In the genomic region with DNA sequence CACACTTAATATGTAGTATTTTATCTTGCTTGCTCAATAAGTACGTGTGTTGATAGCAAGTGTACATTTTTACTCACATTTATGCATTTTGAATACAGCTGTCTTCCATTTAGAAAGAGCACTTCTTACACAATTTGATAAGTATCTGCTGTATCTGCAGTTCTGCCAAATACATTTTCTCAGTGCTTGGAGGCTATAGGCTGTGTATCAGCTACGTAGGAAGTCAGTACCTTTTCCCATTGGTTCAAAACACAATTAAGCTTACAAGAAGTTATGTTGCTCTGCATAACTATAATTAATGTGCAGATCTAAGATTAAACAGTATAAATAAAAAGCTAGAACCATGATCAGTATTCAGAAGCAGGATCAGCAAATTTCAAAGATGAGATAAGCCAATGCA, we compare ENCODE assay signal across 29 cellular contexts.
"Had no signal": no experiment of that assay in that cellular context is flagged by ENCODE, and none has a peak within 500 bp of the region (broad histone marks: within the 10 kb centered on the region; RNA-seq: fewer than 3 reads in every experiment).

No MANE protein-coding gene starts in this region.

- H3K27ac ChIP-seq: colonic mucosa, coronary artery, dorsolateral prefrontal cortex, epithelial cell of prostate, esophagus muscularis mucosa, esophagus squamous epithelium, foreskin keratinocyte, gastrocnemius medialis, gastroesophageal sphincter, heart left ventricle, heart right ventricle had no signal

- H3K9me3 ChIP-seq: colonic mucosa, esophagus muscularis mucosa, esophagus squamous epithelium, gastrocnemius medialis, gastroesophageal sphincter, heart left ventricle had no signal

- H3K27ac Mint-ChIP-seq: dendritic cell treated with granulocyte-macrophage colony-stimulating factor and Interleukin-4, amounts not matched to agents 40 ng/mL and 50 ng/mL, for 4 days; effector memory CD8-positive, alpha-beta T cell; endodermal cell had no signal

- H3K4me3 ChIP-seq: colonic mucosa, coronary artery, dorsolateral prefrontal cortex, esophagus muscularis mucosa, esophagus squamous epithelium, gastrocnemius medialis, gastroesophageal sphincter, heart left ventricle, heart right ventricle had no signal

- H3K36me3 ChIP-seq: colonic mucosa, esophagus muscularis mucosa, esophagus squamous epithelium, gastrocnemius medialis, gastroesophageal sphincter, heart left ventricle, heart right ventricle had no signal

- ATAC-seq: effector memory CD8-positive, alpha-beta T cell; esophagus mucosa; foreskin keratinocyte; gastrocnemius medialis; gastroesophageal sphincter; heart left ventricle; heart right ventricle had no signal

- H3K4me1 Mint-ChIP-seq: endodermal cell had no signal

- H3K4me1 ChIP-seq: colonic mucosa, esophagus squamous epithelium, foreskin keratinocyte, gastrocnemius medialis, gastroesophageal sphincter, heart left ventricle, heart right ventricle had no signal

- FAIRE-seq: colon, endometrium, endothelial cell of umbilical vein, frontal cortex had no signal

- DNase-seq: colonic mucosa; cortex of kidney; dermis blood vessel endothelial cell; dorsolateral prefrontal cortex; effector CD4-positive, alpha-beta T cell; effector CD8-positive, alpha-beta T cell; effector memory CD4-positive, alpha-beta T cell; effector memory CD8-positive, alpha-beta T cell; endodermal cell; erythroblast; esophagus squamous epithelium; foreskin fibroblast; foreskin keratinocyte; foreskin melanocyte; gastrocnemius medialis; glutamatergic neuron; head of caudate nucleus; heart left ventricle; heart right ventricle had no signal

- H3K27me3 ChIP-seq: colonic mucosa, dorsolateral prefrontal cortex, esophagus muscularis mucosa, esophagus squamous epithelium, foreskin keratinocyte, gastrocnemius medialis, gastroesophageal sphincter, heart left ventricle, heart right ventricle had no signal

- H3K4me3 Mint-ChIP-seq: dendritic cell treated with granulocyte-macrophage colony-stimulating factor and Interleukin-4, amounts not matched to agents 40 ng/mL and 50 ng/mL, for 4 days; effector memory CD8-positive, alpha-beta T cell; endodermal cell had no signal

- H3K27me3 Mint-ChIP-seq: dendritic cell treated with granulocyte-macrophage colony-stimulating factor and Interleukin-4, amounts not matched to agents 40 ng/mL and 50 ng/mL, for 4 days; effector memory CD8-positive, alpha-beta T cell had no signal

- H3K9me3 Mint-ChIP-seq: effector memory CD8-positive, alpha-beta T cell; endodermal cell had no signal
